In the genomic region with DNA sequence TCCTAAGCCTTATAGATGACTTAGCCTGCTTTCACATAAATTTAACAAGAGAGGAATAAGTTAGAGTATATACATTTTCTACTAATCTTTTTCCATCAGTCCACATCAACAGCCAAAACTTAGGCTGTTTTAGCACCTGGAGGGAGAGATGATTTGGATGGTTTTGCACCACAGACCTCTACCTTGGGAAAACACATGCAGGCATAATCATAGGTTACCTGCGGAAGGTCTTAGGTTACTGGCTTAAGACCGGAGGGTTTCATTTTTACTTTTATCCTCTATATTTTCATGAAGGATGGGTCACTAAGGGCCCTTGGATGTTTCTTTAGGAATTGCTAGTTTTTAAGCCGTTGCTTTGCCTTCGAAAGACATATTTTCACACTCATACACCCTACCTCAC, we compare ENCODE assay signal across 1 cellular context.
TF ChIP-seq lines count a peak whose summit lies in the region.

No MANE protein-coding gene starts in this region.

TF ChIP-seq in liver, 16 proteins besides CTCF, POLR2A, EP300 and RAD21 (continued from another document):
- TF ChIP-seq, protein P1, sequence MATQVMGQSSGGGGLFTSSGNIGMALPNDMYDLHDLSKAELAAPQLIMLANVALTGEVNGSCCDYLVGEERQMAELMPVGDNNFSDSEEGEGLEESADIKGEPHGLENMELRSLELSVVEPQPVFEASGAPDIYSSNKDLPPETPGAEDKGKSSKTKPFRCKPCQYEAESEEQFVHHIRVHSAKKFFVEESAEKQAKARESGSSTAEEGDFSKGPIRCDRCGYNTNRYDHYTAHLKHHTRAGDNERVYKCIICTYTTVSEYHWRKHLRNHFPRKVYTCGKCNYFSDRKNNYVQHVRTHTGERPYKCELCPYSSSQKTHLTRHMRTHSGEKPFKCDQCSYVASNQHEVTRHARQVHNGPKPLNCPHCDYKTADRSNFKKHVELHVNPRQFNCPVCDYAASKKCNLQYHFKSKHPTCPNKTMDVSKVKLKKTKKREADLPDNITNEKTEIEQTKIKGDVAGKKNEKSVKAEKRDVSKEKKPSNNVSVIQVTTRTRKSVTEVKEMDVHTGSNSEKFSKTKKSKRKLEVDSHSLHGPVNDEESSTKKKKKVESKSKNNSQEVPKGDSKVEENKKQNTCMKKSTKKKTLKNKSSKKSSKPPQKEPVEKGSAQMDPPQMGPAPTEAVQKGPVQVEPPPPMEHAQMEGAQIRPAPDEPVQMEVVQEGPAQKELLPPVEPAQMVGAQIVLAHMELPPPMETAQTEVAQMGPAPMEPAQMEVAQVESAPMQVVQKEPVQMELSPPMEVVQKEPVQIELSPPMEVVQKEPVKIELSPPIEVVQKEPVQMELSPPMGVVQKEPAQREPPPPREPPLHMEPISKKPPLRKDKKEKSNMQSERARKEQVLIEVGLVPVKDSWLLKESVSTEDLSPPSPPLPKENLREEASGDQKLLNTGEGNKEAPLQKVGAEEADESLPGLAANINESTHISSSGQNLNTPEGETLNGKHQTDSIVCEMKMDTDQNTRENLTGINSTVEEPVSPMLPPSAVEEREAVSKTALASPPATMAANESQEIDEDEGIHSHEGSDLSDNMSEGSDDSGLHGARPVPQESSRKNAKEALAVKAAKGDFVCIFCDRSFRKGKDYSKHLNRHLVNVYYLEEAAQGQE (IDR thresholded peaks at IDR 0.05), result no peak
- TF ChIP-seq HNF4G (IDR thresholded peaks at IDR 0.05), result no peak
- TF ChIP-seq, protein P2, sequence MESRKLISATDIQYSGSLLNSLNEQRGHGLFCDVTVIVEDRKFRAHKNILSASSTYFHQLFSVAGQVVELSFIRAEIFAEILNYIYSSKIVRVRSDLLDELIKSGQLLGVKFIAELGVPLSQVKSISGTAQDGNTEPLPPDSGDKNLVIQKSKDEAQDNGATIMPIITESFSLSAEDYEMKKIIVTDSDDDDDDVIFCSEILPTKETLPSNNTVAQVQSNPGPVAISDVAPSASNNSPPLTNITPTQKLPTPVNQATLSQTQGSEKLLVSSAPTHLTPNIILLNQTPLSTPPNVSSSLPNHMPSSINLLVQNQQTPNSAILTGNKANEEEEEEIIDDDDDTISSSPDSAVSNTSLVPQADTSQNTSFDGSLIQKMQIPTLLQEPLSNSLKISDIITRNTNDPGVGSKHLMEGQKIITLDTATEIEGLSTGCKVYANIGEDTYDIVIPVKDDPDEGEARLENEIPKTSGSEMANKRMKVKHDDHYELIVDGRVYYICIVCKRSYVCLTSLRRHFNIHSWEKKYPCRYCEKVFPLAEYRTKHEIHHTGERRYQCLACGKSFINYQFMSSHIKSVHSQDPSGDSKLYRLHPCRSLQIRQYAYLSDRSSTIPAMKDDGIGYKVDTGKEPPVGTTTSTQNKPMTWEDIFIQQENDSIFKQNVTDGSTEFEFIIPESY (IDR thresholded peaks at IDR 0.05), result no peak
